Comparison of ENCODE assay signal across 8 cellular contexts in genomic region chr4:102430511-102430910, GRCh38.
DNase-seq lines count a peak whose midpoint lies in the region; ATAC-seq, FAIRE-seq and TF ChIP-seq lines count a peak whose summit lies in the region.

No MANE protein-coding gene starts in this region.

- CTCF ChIA-PET in CD8-positive, alpha-beta memory T cell (lab: Charles Lee): interaction anchor here (0.6 to 2.6 kb wide), 31 partner anchors 10 to 669 kb away, joined by 3 to 14 read pairs (median 3); partner anchors contain the start of genes BDH2, CISD2, SLC39A8 and UBE2D3
- CTCF ChIA-PET in HepG2 (lab: Yijun Ruan, JAX; ENCODE audit: low intra/inter-chr PET ratio, low total read pairs): interaction anchor here (1.3 to 1.7 kb wide), 5 partner anchors 12 to 578 kb away, joined by 4 to 10 read pairs (median 7); partner anchors contain the start of genes NFKB1 and SLC39A8

- H3K27me3 Mint-ChIP-seq in CD8-positive, alpha-beta memory T cell: no peaks in the 10 kb centered on the region

- no peaks in the 10 kb centered on the region for H3K27me3 ChIP-seq in CD8-positive, alpha-beta memory T cell (ENCODE audit: insufficient read depth, low read length, poor library complexity, severe bottlenecking)
- H3K27me3 ChIP-seq in HepG2 (ENCODE audit: control insufficient read depth in 1 of 2, insufficient read depth in 2 of 2, low read length in 2 of 2) (no peaks in the 10 kb centered on the region; a peak in 1 of 5 replicates), tibial artery (no peaks in the 10 kb centered on the region)

- BruUV-seq in HepG2 (replicated peaks; lab: Mats Ljungman, UMichigan): TSS peak; percentile 79

- TF ChIP-seq POLR2A in HepG2 (IDR thresholded peaks at IDR 0.05; ENCODE audit: insufficient read depth in 1 of 2, low read depth in 2 of 2, low read length in 2 of 2): no peak

- peaks cover 5% of the 10 kb centered on the region for H3K4me1 ChIP-seq in CD8-positive, alpha-beta memory T cell (ENCODE audit: insufficient read depth, low read length)
- peaks cover 18% of the 10 kb centered on the region for H3K4me1 ChIP-seq in HepG2 (ENCODE audit: insufficient read depth, low read length)
- H3K4me1 ChIP-seq in tibial artery: peaks cover 0 to 4% (median 0%) of the 10 kb centered on the region in 4 donors

- TF ChIP-seq CTCF in HepG2 (CRISPR knock-in tag; IDR thresholded peaks at IDR 0.05) (no peak), tibial artery (IDR thresholded peaks at IDR 0.05) (no peak)

- in situ Hi-C loops in HepG2 (cut with HindIII; ENCODE audit: extremely low pct_ligation_motif_present, low pct_unique_long_range_greater_than_20kb): loop anchor here (10.0 kb wide), 2 partner anchors 584 to 664 kb away; partner anchors contain the start of genes BDH2 and SLC9B1

- FAIRE-seq in HepG2 (lab: Jason Lieb, UNC): no peak

- no peaks in the 10 kb centered on the region for H3K9me3 ChIP-seq in CD8-positive, alpha-beta memory T cell (ENCODE audit: low read length)
- no peaks in the 10 kb centered on the region for H3K9me3 ChIP-seq in HepG2 (ENCODE audit: low read length)
- H3K9me3 ChIP-seq in tibial artery: no peaks in the 10 kb centered on the region

- H3K9me3 Mint-ChIP-seq in CD8-positive, alpha-beta memory T cell: no peaks in the 10 kb centered on the region

- peak; percentile 2 for ATAC-seq in HG03354 (IDR thresholded peaks at IDR 0.05; ENCODE audit: poor library complexity, severe bottlenecking, unreplicated experiment)
- no peak for ATAC-seq in HepG2
- no peak for ATAC-seq in HG03521 (IDR thresholded peaks at IDR 0.05; ENCODE audit: unreplicated experiment)

- peak overlapping the region; percentile 83 for H3K4me3 ChIP-seq in CD8-positive, alpha-beta memory T cell (ENCODE audit: low read length)
- H3K4me3 ChIP-seq in HepG2 (replicated peaks in 1 of 3; ENCODE audit: insufficient read depth in 1 of 3, low read depth in 2 of 3, low read length in 3 of 3): peak overlapping the region; percentile 57 to 78 (median 63)
- H3K4me3 ChIP-seq in tibial artery: peak overlapping the region; percentile 57 to 64

- no peaks in the 10 kb centered on the region for H4K20me1 ChIP-seq in HepG2 (ENCODE audit: insufficient read depth, low read length)

- H3K4me2 ChIP-seq in HepG2 (ENCODE audit: low read depth, low read length): peak overlapping the region; percentile 74

- peak overlapping the region; percentile 83 to 97 (median 92) for H3K4me3 Mint-ChIP-seq in CD8-positive, alpha-beta memory T cell

- no peaks in the 10 kb centered on the region for H3K36me3 Mint-ChIP-seq in CD8-positive, alpha-beta memory T cell

- peaks cover 6 to 8% (median 6%) of the 10 kb centered on the region in 3 donors for H3K4me1 Mint-ChIP-seq in CD8-positive, alpha-beta memory T cell

- 41% methylated on average over 2 of the region's 2 CpGs for WGBS in HepG2 (ENCODE audit: low lambda C conversion rate)

- POLR2A ChIA-PET in CD8-positive, alpha-beta memory T cell (lab: Charles Lee): interaction anchor here (0.6 to 1.4 kb wide), 15 partner anchors 12 to 437 kb away, joined by 3 to 14 read pairs (median 5); partner anchors contain the start of gene SLC39A8
- POLR2A ChIA-PET in HepG2 (lab: Yijun Ruan, JAX): interaction anchor here (0.6 to 1.0 kb wide), 2 partner anchors 7 to 48 kb away, joined by 3 read pairs; no protein-coding TSS in a partner anchor

- no peak for DNase-seq in CD8-positive, alpha-beta memory T cell
- DNase-seq in astrocyte of the hippocampus (ENCODE audit: low read depth, low spot score) (peak; percentile 36), HepG2 (ENCODE audit: low spot score) (no peak), tibial artery (no peak), DMS53 (lab: John Stamatoyannopoulos, UW) (no peak), SIG-M5 (lab: John Stamatoyannopoulos, UW) (no peak)

- peak overlapping the region; percentile 95 for H2AFZ ChIP-seq in HepG2 (ENCODE audit: low read length)

- H3K36me3 ChIP-seq in CD8-positive, alpha-beta memory T cell (ENCODE audit: insufficient read depth, low read length): no peaks in the 10 kb centered on the region
- no peaks in the 10 kb centered on the region for H3K36me3 ChIP-seq in HepG2 (replicated peaks in 1 of 2; ENCODE audit: control insufficient read depth in 1 of 2, insufficient read depth in 2 of 2, low read length in 2 of 2)
- H3K36me3 ChIP-seq in tibial artery: no peaks in the 10 kb centered on the region

- H3K27ac Mint-ChIP-seq in CD8-positive, alpha-beta memory T cell: peak overlapping the region; percentile 65 to 98 (median 90)

- TF ChIP-seq EP300 in HepG2 (IDR thresholded peaks at IDR 0.05; ENCODE audit: low read depth in 2 of 2, low read length in 2 of 2) (no peak), HepG2 (CRISPR knock-in tag; IDR thresholded peaks at IDR 0.05; ENCODE audit: borderline replicate concordance) (no peak)

- intact Hi-C loops in HepG2 (cut with micrococcal nuclease; ENCODE audit: unreplicated experiment) (loop anchor here (5.0 kb wide), 2 partner anchors 577 to 667 kb away; partner anchors contain the start of gene BDH2), tibial artery (cut with DNase I; ENCODE audit: low total_unique reads) (no loop called here)

- H3K9ac ChIP-seq in HepG2 (ENCODE audit: insufficient read depth, low read depth, low read length): peak overlapping the region; percentile 67

- no peak for TF ChIP-seq RAD21 in HepG2 (CRISPR knock-in tag; IDR thresholded peaks at IDR 0.05)

- no peaks in the 10 kb centered on the region for H3K79me2 ChIP-seq in HepG2 (ENCODE audit: insufficient read depth, low read length)

- peak overlapping the region; percentile 62 for H3K27ac ChIP-seq in CD8-positive, alpha-beta memory T cell (ENCODE audit: low read depth, low read length)
- H3K27ac ChIP-seq in HepG2 (ENCODE audit: extremely low read length, insufficient read depth, low read length) (peak overlapping the region; percentile 42), tibial artery (peak overlapping the region; percentile 59 to 73)

TF ChIP-seq in HepG2, 621 proteins besides CTCF, POLR2A, EP300 and RAD21:
- TF ChIP-seq ARID2 (CRISPR knock-in tag; IDR thresholded peaks at IDR 0.05; ENCODE audit: borderline replicate concordance) (no peak), CSRNP2 (CRISPR knock-in tag; conservative IDR thresholded peaks at IDR 0.05; ENCODE audit: low read depth) (no peak), HOXA3 (CRISPR knock-in tag; IDR thresholded peaks at IDR 0.05) (no peak), GTF3A (CRISPR knock-in tag; conservative IDR thresholded peaks at IDR 0.05) (no peak), NFYB (CRISPR knock-in tag; IDR thresholded peaks at IDR 0.05) (no peak), ZSCAN9 (CRISPR knock-in tag; IDR thresholded peaks at IDR 0.05; ENCODE audit: borderline replicate concordance) (no peak), ARNTL (CRISPR knock-in tag; IDR thresholded peaks at IDR 0.05) (no peak), PCBP1 (IDR thresholded peaks at IDR 0.05; ENCODE audit: borderline replicate concordance, low read depth, low read length) (no peak), ZNF605 (CRISPR knock-in tag; IDR thresholded peaks at IDR 0.05) (no peak), DPF2 (CRISPR knock-in tag; IDR thresholded peaks at IDR 0.05; ENCODE audit: borderline replicate concordance, low read depth) (no peak), HNF4A (CRISPR knock-in tag; IDR thresholded peaks at IDR 0.05) (no peak), GATAD2A (CRISPR knock-in tag; IDR thresholded peaks at IDR 0.05) (no peak), GTF2F1 (IDR thresholded peaks at IDR 0.05; ENCODE audit: low read length) (no peak), RFXAP (CRISPR knock-in tag; IDR thresholded peaks at IDR 0.05; ENCODE audit: borderline replicate concordance) (no peak), ARHGAP35 (CRISPR knock-in tag; IDR thresholded peaks at IDR 0.05; ENCODE audit: borderline replicate concordance) (no peak), HDAC1 (CRISPR knock-in tag; IDR thresholded peaks at IDR 0.05) (no peak), ZNF143 (CRISPR knock-in tag; IDR thresholded peaks at IDR 0.05) (no peak)
- TF ChIP-seq, protein P1, sequence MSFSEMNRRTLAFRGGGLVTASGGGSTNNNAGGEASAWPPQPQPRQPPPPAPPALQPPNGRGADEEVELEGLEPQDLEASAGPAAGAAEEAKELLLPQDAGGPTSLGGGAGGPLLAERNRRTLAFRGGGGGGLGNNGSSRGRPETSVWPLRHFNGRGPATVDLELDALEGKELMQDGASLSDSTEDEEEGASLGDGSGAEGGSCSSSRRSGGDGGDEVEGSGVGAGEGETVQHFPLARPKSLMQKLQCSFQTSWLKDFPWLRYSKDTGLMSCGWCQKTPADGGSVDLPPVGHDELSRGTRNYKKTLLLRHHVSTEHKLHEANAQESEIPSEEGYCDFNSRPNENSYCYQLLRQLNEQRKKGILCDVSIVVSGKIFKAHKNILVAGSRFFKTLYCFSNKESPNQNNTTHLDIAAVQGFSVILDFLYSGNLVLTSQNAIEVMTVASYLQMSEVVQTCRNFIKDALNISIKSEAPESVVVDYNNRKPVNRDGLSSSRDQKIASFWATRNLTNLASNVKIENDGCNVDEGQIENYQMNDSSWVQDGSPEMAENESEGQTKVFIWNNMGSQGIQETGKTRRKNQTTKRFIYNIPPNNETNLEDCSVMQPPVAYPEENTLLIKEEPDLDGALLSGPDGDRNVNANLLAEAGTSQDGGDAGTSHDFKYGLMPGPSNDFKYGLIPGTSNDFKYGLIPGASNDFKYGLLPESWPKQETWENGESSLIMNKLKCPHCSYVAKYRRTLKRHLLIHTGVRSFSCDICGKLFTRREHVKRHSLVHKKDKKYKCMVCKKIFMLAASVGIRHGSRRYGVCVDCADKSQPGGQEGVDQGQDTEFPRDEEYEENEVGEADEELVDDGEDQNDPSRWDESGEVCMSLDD (CRISPR knock-in tag; IDR thresholded peaks at IDR 0.05; ENCODE audit: borderline replicate concordance): no peak
- TF ChIP-seq, protein P2, sequence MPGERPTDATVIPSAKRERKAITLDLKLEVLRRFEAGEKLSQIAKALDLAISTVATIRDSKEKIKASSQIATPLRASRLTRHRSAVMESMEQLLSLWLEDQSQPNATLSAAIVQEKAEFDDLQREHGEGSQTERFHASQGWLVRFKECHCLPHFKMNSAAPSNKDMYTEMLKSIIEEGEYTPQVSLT (CRISPR knock-in tag; IDR thresholded peaks at IDR 0.05; ENCODE audit: borderline replicate concordance, low read depth): no peak
